ENCODE assay signal across 8 cellular contexts in the genomic region with DNA sequence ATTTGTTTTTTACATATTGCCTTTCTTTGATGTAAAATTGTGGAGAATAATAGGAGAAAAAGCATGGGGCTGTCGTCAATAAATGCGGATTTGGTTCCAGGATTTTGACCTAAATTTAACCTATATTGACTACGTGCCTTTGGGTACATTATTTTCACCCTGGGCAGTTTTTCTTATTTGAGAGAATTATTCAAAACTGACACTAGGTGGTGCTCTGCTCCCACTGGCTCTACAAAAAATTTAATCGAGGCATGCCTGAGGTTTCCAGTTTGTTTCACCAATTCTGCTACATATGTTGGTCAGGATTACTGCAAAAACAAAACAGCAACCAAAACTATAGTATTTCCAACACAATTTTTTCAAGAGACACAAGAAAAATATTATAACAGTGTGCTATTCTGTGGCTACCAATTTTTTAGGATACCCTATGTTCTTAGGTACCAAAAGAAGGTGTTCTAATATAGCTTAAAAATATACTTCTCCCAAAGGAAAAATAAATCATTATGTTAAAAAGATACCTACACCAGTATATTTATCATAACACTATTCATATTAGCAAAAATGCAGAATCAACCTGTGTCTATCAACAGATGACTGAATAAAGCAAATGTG. TPM values are rescaled to one million over a fixed set of nuclear protein-coding genes. Genes with fewer than 3 reads are reported as not detected.
A peak's percentile ranks its signal among the peaks of the same experiment; 100 is the strongest.
DNase-seq lines count a peak whose midpoint lies in the region; ATAC-seq, FAIRE-seq and TF ChIP-seq lines count a peak whose summit lies in the region.

No MANE protein-coding gene starts in this region.

- H3K9me3 ChIP-seq in small intestine (ENCODE audit: control insufficient read depth, low read depth), result no peaks in the 10 kb centered on the region

- ATAC-seq in GM19328 (IDR thresholded peaks at IDR 0.05; ENCODE audit: unreplicated experiment), result peak; percentile 58

- H3K4me1 ChIP-seq in small intestine (ENCODE audit: control insufficient read depth in 2 of 2, insufficient read depth in 1 of 2, low read depth in 1 of 2, low read length in 1 of 2), result no peaks in the 10 kb centered on the region

- FAIRE-seq in small intestine (lab: Jason Lieb, UNC), result peak; percentile 19

- H3K4me3 ChIP-seq in small intestine (ENCODE audit: low read depth in 1 of 2, low read length in 2 of 2), result no peak overlapping the region

- DNase-seq in DMS79 (lab: John Stamatoyannopoulos, UW), result peak; percentile 36
- DNase-seq in SW480 (ENCODE audit: low spot score), result peak; percentile 33
- DNase-seq in foreskin melanocyte, result peak; percentile 36
- DNase-seq in small intestine, result peak; percentile 53
- DNase-seq in T1000 (lab: John Stamatoyannopoulos, UW), result no peak
- no peak for DNase-seq in NCI-H226

- no peaks in the 10 kb centered on the region for H3K27me3 ChIP-seq in small intestine (ENCODE audit: control insufficient read depth in 2 of 2, insufficient read depth in 2 of 2, low read length in 2 of 2)

- 3 to 5% (median 4%) methylated on average over 4 of the region's 4 CpGs for WGBS in small intestine, 3 donors

- no peak overlapping the region for H3K27ac ChIP-seq in small intestine (ENCODE audit: low read depth in 1 of 2, low read length in 1 of 2)

- no peaks in the 10 kb centered on the region for H3K36me3 ChIP-seq in small intestine (ENCODE audit: control insufficient read depth in 2 of 2, insufficient read depth in 2 of 2, low read length in 2 of 2)

- peak; percentile 74 for TF ChIP-seq CTCF in LNCAP (IDR thresholded peaks at IDR 0.05)

RNA-seq across cellular contexts. Expression of a gene that starts 48.6 kb away (rescaled TPM):
- 1 to 10 TPM in 1 of 3 donors, under 1 TPM in 1, not detected in 1; 0.67 to 1.6 TPM for polyA plus RNA-seq in small intestine

RNA-seq across cellular contexts. Expression of a gene that starts 58.2 kb away (rescaled TPM):
- 10 to 100 TPM; 21.0 to 72.1 (median 65.3) TPM for polyA plus RNA-seq in small intestine

Comparison
In these comparisons a context has a peak if more than half of its experiments do, and no peak if none do; other contexts are left out.
1. DNase-seq: peak in DMS79 (single experiment), SW480 (single experiment), foreskin melanocyte (single experiment) and small intestine (single experiment); none in T1000 (single experiment) and NCI-H226 (single experiment).